ENCODE assay signal across 8 cellular contexts in genomic region chr11:10809373-10810199, GRCh38. TPM values are rescaled to one million over a fixed set of nuclear protein-coding genes. Genes with fewer than 3 reads are reported as not detected.
DNase-seq lines count a peak whose midpoint lies in the region; ATAC-seq lines count a peak whose summit lies in the region.

No MANE protein-coding gene starts in this region.

- peak overlapping the region; percentile 51 for H2AK5ac ChIP-seq in trophoblast cell (ENCODE audit: low read length)

- ATAC-seq in HG02610 (IDR thresholded peaks at IDR 0.05; ENCODE audit: unreplicated experiment) (peak; percentile 18), Right ventricle myocardium superior (ENCODE audit: poor library complexity) (peak; percentile 31)

- H3K4me2 ChIP-seq in trophoblast cell (ENCODE audit: low read length): peak overlapping the region; percentile 67

- H3K4me3 Mint-ChIP-seq in activated naive CD4-positive, alpha-beta T cell treated with anti-CD3 and anti-CD28 coated beads, Interleukin-2, amount 50 U/mL, for 24 hours: peak overlapping the region; percentile 94

- no peaks in the 10 kb centered on the region for H3K9me3 Mint-ChIP-seq in activated naive CD4-positive, alpha-beta T cell treated with anti-CD3 and anti-CD28 coated beads, Interleukin-2, amount 50 U/mL, for 24 hours

- H3K9ac ChIP-seq in trophoblast cell (ENCODE audit: low read length): peak overlapping the region; percentile 87

- peaks cover 16% of the 10 kb centered on the region for H3K79me1 ChIP-seq in trophoblast cell (ENCODE audit: low read length)

- H3K4me1 ChIP-seq in trophoblast cell (ENCODE audit: control insufficient read depth in 1 of 2, insufficient read depth in 2 of 2, low read length in 2 of 2): peaks cover 0 to 3% of the 10 kb centered on the region in 2 experiments

- peak overlapping the region; percentile 90 for H3K14ac ChIP-seq in trophoblast cell (ENCODE audit: low read length)

- H4K12ac ChIP-seq in trophoblast cell (ENCODE audit: low read depth, low read length): peak overlapping the region; percentile 83

- peak; percentile 32 for DNase-seq in activated T-cell treated with anti-CD3 and anti-CD28 coated beads for 4 hours
- DNase-seq in activated T-cell treated with anti-CD3 and anti-CD28 coated beads, Interleukin-2, amount 50 U/mL, for 1 hour: no peak
- DNase-seq in NCI-H1105 treated with DMSO at 0.1 percent for 48 hours (lab: John Stamatoyannopoulos, UW): peak; percentile 54
- no peak for DNase-seq in Right ventricle myocardium superior
- peak; percentile 41 to 66 for DNase-seq in trophoblast cell
- no peak for DNase-seq in NCI-H774 (lab: John Stamatoyannopoulos, UW)

- H3K4me3 ChIP-seq in trophoblast cell (ENCODE audit: low read depth, low read length): peak overlapping the region; percentile 72

- peaks cover 15 to 20% of the 10 kb centered on the region in 2 experiments for H3K36me3 ChIP-seq in trophoblast cell (ENCODE audit: control insufficient read depth in 1 of 2, insufficient read depth in 2 of 2, low read length in 2 of 2)

- H4K91ac ChIP-seq in trophoblast cell (ENCODE audit: low read depth, low read length): peak overlapping the region; percentile 90

- peaks cover 22% of the 10 kb centered on the region for H3K79me2 ChIP-seq in trophoblast cell (ENCODE audit: control insufficient read depth, insufficient read depth, low read length, poor library complexity)

- H4K8ac ChIP-seq in trophoblast cell (ENCODE audit: low read depth, low read length): peak overlapping the region; percentile 92

- H3K27ac ChIP-seq in trophoblast cell (ENCODE audit: low read depth, low read length): peak overlapping the region; percentile 93

- peak overlapping the region; percentile 71 for H2BK5ac ChIP-seq in trophoblast cell (ENCODE audit: low read depth, low read length, poor library complexity)

- H3K27me3 ChIP-seq in trophoblast cell (ENCODE audit: insufficient read depth, low read length): peaks cover 4% of the 10 kb centered on the region

- no peak overlapping the region for H3K23ac ChIP-seq in trophoblast cell (ENCODE audit: low read length)

- H2BK120ac ChIP-seq in trophoblast cell (ENCODE audit: insufficient read depth, low read length, poor library complexity): peak overlapping the region; percentile 85

- H3K4ac ChIP-seq in trophoblast cell (ENCODE audit: low read depth, low read length): peak overlapping the region; percentile 59

- H2BK12ac ChIP-seq in trophoblast cell (ENCODE audit: low read length): no peak overlapping the region

- intact Hi-C loops in Right ventricle myocardium superior (cut with DNase I): loop anchor here (5.0 kb wide), 3 partner anchors 48 to 123 kb away; partner anchors contain the start of gene ZBED5

- H2AFZ ChIP-seq in trophoblast cell (ENCODE audit: insufficient read depth, low read length, poor library complexity): peak overlapping the region; percentile 27

- peak overlapping the region; percentile 98 for H3K27ac Mint-ChIP-seq in activated naive CD4-positive, alpha-beta T cell treated with anti-CD3 and anti-CD28 coated beads, Interleukin-2, amount 50 U/mL, for 24 hours

- H3K18ac ChIP-seq in trophoblast cell (ENCODE audit: low read length): peak overlapping the region; percentile 66

- peaks cover 27% of the 10 kb centered on the region for H3K36me3 Mint-ChIP-seq in activated naive CD4-positive, alpha-beta T cell treated with anti-CD3 and anti-CD28 coated beads, Interleukin-2, amount 50 U/mL, for 24 hours

- peaks cover 36% of the 10 kb centered on the region for H3K4me1 Mint-ChIP-seq in activated naive CD4-positive, alpha-beta T cell treated with anti-CD3 and anti-CD28 coated beads, Interleukin-2, amount 50 U/mL, for 24 hours

- peaks cover 2% of the 10 kb centered on the region for H3K9me3 ChIP-seq in trophoblast cell (ENCODE audit: insufficient read depth, low read depth, low read length)

- no peaks in the 10 kb centered on the region for H3K27me3 Mint-ChIP-seq in activated naive CD4-positive, alpha-beta T cell treated with anti-CD3 and anti-CD28 coated beads, Interleukin-2, amount 50 U/mL, for 24 hours

- WGBS in trophoblast cell (ENCODE audit: extremely low coverage, insufficient coverage, insufficient read length): no CpG with 5 or more reads among the region's 29 CpGs

RNA-seq across cellular contexts. Expression of gene EIF4G2, which starts 0.9 kb away (rescaled TPM):
- total RNA-seq in Right ventricle myocardium superior: 714 TPM
- 1,646 and 1,688 TPM in 2 replicates for polyA plus RNA-seq in trophoblast cell (2013)

RNA-seq across cellular contexts. Expression of gene ZBED5, which starts 48.3 kb away (rescaled TPM):
- 37.4 TPM for total RNA-seq in Right ventricle myocardium superior
- polyA plus RNA-seq in trophoblast cell (2013): 22.2 and 22.5 TPM in 2 replicates

RNA-seq across cellular contexts. Expression of gene CTR9, which starts 58.5 kb away (rescaled TPM):
- 21.3 TPM for total RNA-seq in Right ventricle myocardium superior
- 27.9 and 28.4 TPM in 2 replicates for polyA plus RNA-seq in trophoblast cell (2013)

Comparison
In these comparisons a context has a peak if more than half of its experiments do, and no peak if none do; other contexts are left out.
1. DNase-seq: peak in activated T-cell treated with anti-CD3 and anti-CD28 coated beads for 4 hours (single experiment), NCI-H1105 treated with DMSO at 0.1 percent for 48 hours (single experiment) and trophoblast cell (2 of 2); none in activated T-cell treated with anti-CD3 and anti-CD28 coated beads, Interleukin-2, amount 50 U/mL, for 1 hour (single experiment), Right ventricle myocardium superior (single experiment) and NCI-H774 (single experiment).